22 cellular contexts compared by ENCODE assay signal in genomic region chr3:156808025-156808424, GRCh38. TPM values are rescaled to one million over a fixed set of nuclear protein-coding genes. Genes with fewer than 3 reads are reported as not detected.
DNase-seq lines count a peak whose midpoint lies in the region; ATAC-seq and TF ChIP-seq lines count a peak whose summit lies in the region.
"Had no signal": no experiment of that assay in that cellular context is flagged by ENCODE, and none has a peak within 500 bp of the region (broad histone marks: within the 10 kb centered on the region; RNA-seq: fewer than 3 reads in every experiment).

No MANE protein-coding gene starts in this region.

- H3K4me1 ChIP-seq in mammary epithelial cell (ENCODE audit: insufficient read depth, low read length) (peaks cover 23% of the 10 kb centered on the region), osteoblast (ENCODE audit: insufficient read depth, low read length) (peaks cover 37% of the 10 kb centered on the region), aorta (ENCODE audit: control insufficient read depth in 1 of 2, insufficient read depth in 2 of 2, low read length in 2 of 2) (no peaks in the 10 kb centered on the region)

- WGBS in mammary epithelial cell (ENCODE audit: low coverage, missing lambda C conversion rate) = 90% methylated on average over 2 of the region's 2 CpGs
- 94 to 98% methylated on average over 2 of the region's 2 CpGs for WGBS in aorta, 2 donors

- in situ Hi-C loops in mammary epithelial cell (cut with MboI; ENCODE audit: low sequenced_read_pairs in 2 of 2) = no loop called here

- H3K79me2 ChIP-seq in mammary epithelial cell (ENCODE audit: insufficient read depth, low read length) (peaks cover 11% of the 10 kb centered on the region), osteoblast (ENCODE audit: insufficient read depth, low read length) (no peaks in the 10 kb centered on the region)

- no peak overlapping the region for H3K9ac ChIP-seq in mammary epithelial cell (ENCODE audit: insufficient read depth, low read length)

- H2AFZ ChIP-seq in mammary epithelial cell (ENCODE audit: low read depth, low read length) = peak overlapping the region; percentile 34
- no peak overlapping the region for H2AFZ ChIP-seq in osteoblast (ENCODE audit: low read length)

- H3K4me2 ChIP-seq in mammary epithelial cell (ENCODE audit: insufficient read depth, low read depth, low read length) (no peak overlapping the region), osteoblast (ENCODE audit: insufficient read depth, low read length) (peak overlapping the region; percentile 0)

- H4K20me1 ChIP-seq in mammary epithelial cell (ENCODE audit: insufficient read depth, low read length) = no peaks in the 10 kb centered on the region
- H4K20me1 ChIP-seq in osteoblast (ENCODE audit: insufficient read depth, low read length) = no peaks in the 10 kb centered on the region

- dilution Hi-C loops in mammary epithelial cell (cut with HindIII; ENCODE audit: low sequenced_read_pairs) = no loop called here

- H3K9me3 ChIP-seq in mammary epithelial cell (replicated peaks; ENCODE audit: insufficient read depth, low read length) (no peaks in the 10 kb centered on the region), osteoblast (ENCODE audit: low read depth, low read length) (no peaks in the 10 kb centered on the region), aorta (ENCODE audit: control insufficient read depth, low read length) (peaks cover 2% of the 10 kb centered on the region)
- H3K9me3 ChIP-seq: Caco-2 had no signal

- H3K4me3 ChIP-seq in mammary epithelial cell (replicated peaks in 1 of 3; ENCODE audit: insufficient read depth in 1 of 3, low read depth in 2 of 3, low read length in 3 of 3) (no peak overlapping the region), osteoblast (ENCODE audit: insufficient read depth, low read length) (no peak overlapping the region), aorta (ENCODE audit: low read length in 2 of 2) (no peak overlapping the region)
- H3K4me3 ChIP-seq: heart right ventricle had no signal

- H3K36me3 ChIP-seq in mammary epithelial cell (ENCODE audit: insufficient read depth, low read length) (no peaks in the 10 kb centered on the region), osteoblast (ENCODE audit: insufficient read depth, low read length) (no peaks in the 10 kb centered on the region), aorta (ENCODE audit: control insufficient read depth in 1 of 2, insufficient read depth in 2 of 2, low read length in 1 of 2) (no peaks in the 10 kb centered on the region)
- H3K36me3 ChIP-seq: heart right ventricle had no signal

- DNase-seq in Daoy (ENCODE audit: low read depth) (peak; percentile 53), LHCN-M2 (ENCODE audit: low read depth) (peak; percentile 60), mammary epithelial cell (peak; percentile 35), osteoblast (ENCODE audit: insufficient read length, low spot score, missing footprints) (peak; percentile 78), aorta (no peak), NCI-H187 (lab: John Stamatoyannopoulos, UW) (no peak), NCI-H524 (lab: John Stamatoyannopoulos, UW) (no peak)
- DNase-seq: activated CD4-positive, alpha-beta T cell treated with anti-CD3 and anti-CD28 coated beads for 36 hours; activated naive CD4-positive, alpha-beta T cell treated with anti-CD3 and anti-CD28 coated beads for 36 hours; activated T-cell treated with anti-CD3 and anti-CD28 coated beads, Interleukin-2, amount 50 U/mL, for 48 hours; C1 segment of cervical spinal cord; Caco-2; central memory CD4-positive, alpha-beta T cell; DND-41; heart right ventricle; MV-4-11; NCI-H1694; NCI-H2171; NCI-H524 treated with DMSO at 0.1 percent for 48 hours had no signal

- BruUV-seq in mammary epithelial cell (replicated peaks; lab: Mats Ljungman, UMichigan) = no TSS peak

- CTCF ChIA-PET in mammary epithelial cell (lab: Charles Lee; ENCODE audit: low non-redundant PET) = interaction anchor here (0.7 kb wide), 1 partner anchor 127 kb away, joined by 4 read pairs; no protein-coding TSS in a partner anchor

- H3K27ac ChIP-seq in mammary epithelial cell (ENCODE audit: insufficient read depth, low read depth, low read length) = peak overlapping the region; percentile 46
- peak overlapping the region; percentile 84 for H3K27ac ChIP-seq in osteoblast (ENCODE audit: low read depth, low read length)
- no peak overlapping the region for H3K27ac ChIP-seq in aorta (ENCODE audit: low read depth in 1 of 2, low read length in 2 of 2)
- H3K27ac ChIP-seq: heart right ventricle had no signal

- H3K27me3 ChIP-seq in mammary epithelial cell (ENCODE audit: insufficient read depth, low read length) = no peaks in the 10 kb centered on the region
- no peaks in the 10 kb centered on the region for H3K27me3 ChIP-seq in osteoblast (ENCODE audit: insufficient read depth, low read length)
- H3K27me3 ChIP-seq in aorta (ENCODE audit: control insufficient read depth in 1 of 2, insufficient read depth in 2 of 2, low read length in 1 of 2) = no peaks in the 10 kb centered on the region
- H3K27me3 ChIP-seq: heart right ventricle had no signal

- no peak for TF ChIP-seq CTCF in mammary epithelial cell (conservative IDR thresholded peaks at IDR 0.05 in 1 of 2, IDR thresholded peaks at IDR 0.05 in 1 of 2; ENCODE audit: extremely low read depth in 1 of 2, insufficient read depth in 1 of 2, low read depth in 1 of 2, low read length in 2 of 2)
- no peak for TF ChIP-seq CTCF in osteoblast (IDR thresholded peaks at IDR 0.05; ENCODE audit: extremely low read depth, low read depth, low read length)

- intact Hi-C loops in mammary epithelial cell (cut with micrococcal nuclease) (no loop called here), aorta (cut with DNase I) (no loop called here)

- no peak for ATAC-seq in aorta (ENCODE audit: low FRiP score)
- ATAC-seq: activated CD4-positive, alpha-beta T cell treated with anti-CD3 and anti-CD28 coated beads for 36 hours; HCT116; heart right ventricle; Panc1; sciatic nerve had no signal

RNA-seq across cellular contexts. Expression of gene LEKR1, which starts 18.1 kb away (rescaled TPM):
- total RNA-seq in Daoy (2014; rRNA removed; shearing (Covaris generic)) = 0.71 and 1.4 TPM in 2 replicates
- 0.34 and 1.5 TPM in 2 replicates for total RNA-seq in LHCN-M2 (2014; rRNA removed)
- 0.89 TPM for polyA plus RNA-seq in LHCN-M2 (2012)
- under 1 TPM; 0.83 to 0.87 TPM for total RNA-seq in mammary epithelial cell
- 0.03 TPM for polyA plus RNA-seq in mammary epithelial cell
- not detected for polyA minus RNA-seq in mammary epithelial cell
- total RNA-seq in osteoblast = 0.36 and 1.5 TPM in 2 replicates
- 1 to 10 TPM in 1 of 2 donors, under 1 TPM in 1; 0.30 to 1.3 TPM for total RNA-seq in aorta
- polyA plus RNA-seq in aorta = not detected

Comparison
In these comparisons a context has a peak if more than half of its experiments do, and no peak if none do; other contexts are left out.
1. DNase-seq: peak in Daoy (single experiment), LHCN-M2 (single experiment), mammary epithelial cell (single experiment) and osteoblast (single experiment); none in aorta (0 of 2), NCI-H187 (0 of 2) and NCI-H524 (0 of 2).
2. H3K27ac ChIP-seq: peak in mammary epithelial cell (single experiment) and osteoblast (single experiment); none in aorta (0 of 2).